Comparison of ENCODE assay signal across 26 cellular contexts in the genomic region with DNA sequence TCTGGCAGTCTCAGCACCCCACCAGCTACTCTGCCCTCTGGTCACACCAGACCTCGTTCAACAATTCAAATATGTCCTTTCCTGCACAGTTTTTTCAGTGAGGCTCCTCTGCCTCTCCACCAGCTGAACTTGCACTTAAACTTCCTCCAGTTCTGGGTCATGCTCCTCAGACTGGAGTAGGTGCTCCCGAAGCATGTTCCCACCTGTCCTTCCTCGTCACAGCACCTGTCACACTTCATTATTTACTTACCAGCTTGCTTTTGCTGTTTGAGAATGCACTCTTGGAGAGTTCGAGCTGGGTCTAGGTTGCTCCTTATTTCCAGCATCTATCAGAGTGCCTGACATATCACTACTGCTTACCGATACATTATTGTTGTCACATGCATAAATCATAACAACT.
DNase-seq lines count a peak whose midpoint lies in the region; ATAC-seq and TF ChIP-seq lines count a peak whose summit lies in the region.
"Had no signal": no experiment of that assay in that cellular context is flagged by ENCODE, and none has a peak within 500 bp of the region (broad histone marks: within the 10 kb centered on the region; RNA-seq: fewer than 3 reads in every experiment).

No MANE protein-coding gene starts in this region.

- H3K4me3 ChIP-seq in upper lobe of right lung: no peak overlapping the region
- H3K4me3 ChIP-seq: BLaER1 treated with 17β-estradiol and CSF1 and Interleukin-3, amounts not matched to agents 10 nM and 100 nM; K562; SJSA1 had no signal

- H3K27ac ChIP-seq in upper lobe of right lung: no peak overlapping the region
- H3K27ac ChIP-seq: SJSA1 had no signal

- peak; percentile 62 for DNase-seq in NCI-H510A treated with DMSO at 0.1 percent for 48 hours (lab: John Stamatoyannopoulos, UW)
- DNase-seq in NCI-H510A (lab: John Stamatoyannopoulos, UW): no peak
- DNase-seq in NCI-H774 (lab: John Stamatoyannopoulos, UW): peak; percentile 2
- DNase-seq in upper lobe of right lung: no peak
- DNase-seq in activated CD4-positive, alpha-beta T cell treated with anti-CD3 and anti-CD28 coated beads, Interleukin-2, amount 50 U/mL, for 4 hours: no peak
- DNase-seq in DMS114 treated with DMSO at 0.1 percent for 48 hours (lab: John Stamatoyannopoulos, UW; ENCODE audit: unreplicated experiment): no peak
- DNase-seq: 8988T; Calu3; CD8-positive, alpha-beta T cell; EL; GF-D8; H7; MM.1S; NCI-H1048; NCI-H1694; NCI-H2081; NCI-H2171; NCI-H345; NCI-H526; T-helper 1 cell had no signal

- no peak for TF ChIP-seq CTCF in upper lobe of right lung (IDR thresholded peaks at IDR 0.05)

- no peaks in the 10 kb centered on the region for H3K4me1 ChIP-seq in upper lobe of right lung
- H3K4me1 ChIP-seq: SJSA1 had no signal

- H3K36me3 ChIP-seq in upper lobe of right lung: no peaks in the 10 kb centered on the region
- H3K36me3 ChIP-seq: BLaER1 treated with 17β-estradiol and CSF1 and Interleukin-3, amounts not matched to agents 10 nM and 100 nM; SJSA1 had no signal

- ATAC-seq in esophagus mucosa: peak; percentile 22
- peak; percentile 17 for ATAC-seq in upper lobe of right lung
- ATAC-seq in GM18520 (IDR thresholded peaks at IDR 0.05; ENCODE audit: unreplicated experiment): no peak
- ATAC-seq: CD8-positive, alpha-beta T cell; HepG2; K562 had no signal

- no peaks in the 10 kb centered on the region for H3K27me3 ChIP-seq in upper lobe of right lung
- H3K27me3 ChIP-seq: BLaER1 treated with 17β-estradiol and CSF1 and Interleukin-3, amounts not matched to agents 10 nM and 100 nM; SJSA1 had no signal

- intact Hi-C loops in upper lobe of right lung (cut with DNase I): no loop called here

- no peaks in the 10 kb centered on the region for H3K9me3 ChIP-seq in upper lobe of right lung
- H3K9me3 ChIP-seq: BLaER1 treated with 17β-estradiol and CSF1 and Interleukin-3, amounts not matched to agents 10 nM and 100 nM; SJSA1 had no signal

Comparison
In these comparisons a context has a peak if more than half of its experiments do, and no peak if none do; other contexts are left out.
1. DNase-seq: peak in NCI-H510A treated with DMSO at 0.1 percent for 48 hours (single experiment) and NCI-H774 (single experiment); none in NCI-H510A (single experiment), upper lobe of right lung (single experiment), activated CD4-positive, alpha-beta T cell treated with anti-CD3 and anti-CD28 coated beads, Interleukin-2, amount 50 U/mL, for 4 hours (0 of 2) and DMS114 treated with DMSO at 0.1 percent for 48 hours (single experiment).